In the genomic region with DNA sequence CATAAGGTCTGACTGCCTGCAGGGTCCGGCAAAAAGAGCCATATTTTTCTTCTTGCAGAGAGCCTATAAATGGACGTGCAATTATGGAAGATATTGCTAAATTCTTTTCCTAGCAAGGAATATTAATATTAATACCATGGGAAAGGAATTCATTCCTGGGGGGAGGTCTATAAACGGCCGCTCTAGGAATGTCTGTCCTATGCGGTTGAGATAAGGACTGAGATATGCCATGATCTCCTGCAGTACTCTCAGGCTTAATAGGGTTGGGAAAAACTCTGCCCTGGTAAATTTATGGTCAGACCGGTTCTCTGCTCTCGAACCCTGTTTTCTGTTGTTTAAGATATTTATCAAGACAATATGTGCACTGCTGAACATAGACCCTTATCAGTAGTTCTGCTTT, we compare ENCODE assay signal across 1 cellular context.
TF ChIP-seq lines count a peak whose summit lies in the region.
"Not testable (repeated sequence)": the region's sequence is repeated elsewhere in the genome, so short reads cannot be mapped to it uniquely, and the experiment has no call there.

No MANE protein-coding gene starts in this region.

TF ChIP-seq in K562, 482 proteins besides CTCF, POLR2A, EP300 and RAD21:
- TF ChIP-seq, protein P1, sequence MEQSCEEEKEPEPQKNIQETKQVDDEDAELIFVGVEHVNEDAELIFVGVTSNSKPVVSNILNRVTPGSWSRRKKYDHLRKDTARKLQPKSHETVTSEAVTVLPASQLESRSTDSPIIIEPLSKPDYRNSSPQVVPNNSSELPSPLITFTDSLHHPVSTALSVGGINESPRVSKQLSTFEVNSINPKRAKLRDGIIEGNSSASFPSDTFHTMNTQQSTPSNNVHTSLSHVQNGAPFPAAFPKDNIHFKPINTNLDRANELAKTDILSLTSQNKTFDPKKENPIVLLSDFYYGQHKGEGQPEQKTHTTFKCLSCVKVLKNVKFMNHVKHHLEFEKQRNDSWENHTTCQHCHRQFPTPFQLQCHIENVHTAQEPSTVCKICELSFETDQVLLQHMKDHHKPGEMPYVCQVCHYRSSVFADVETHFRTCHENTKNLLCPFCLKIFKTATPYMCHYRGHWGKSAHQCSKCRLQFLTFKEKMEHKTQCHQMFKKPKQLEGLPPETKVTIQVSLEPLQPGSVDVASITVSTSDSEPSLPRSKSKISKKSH (CRISPR knock-in tag; IDR thresholded peaks at IDR 0.05): peak; percentile 96
- TF ChIP-seq CBX1 (IDR thresholded peaks at IDR 0.05; ENCODE audit: low read depth) (peak; percentile 76; the same call in 1 of the 2 replicates), ZNF445 (CRISPR knock-in tag; IDR thresholded peaks at IDR 0.05; ENCODE audit: low read depth) (0 out of 2 replicates have a peak, but pooled peaks have one; percentile 19), CBX3 (IDR thresholded peaks at IDR 0.05; ENCODE audit: borderline replicate concordance in 1 of 2, low read length in 2 of 2) (peak in 1 of 2 experiments; percentile 69; a peak in 1 of 3 replicates), JUN (IDR thresholded peaks at IDR 0.05; ENCODE audit: borderline replicate concordance, low read depth, low read length) (0 out of 2 replicates have a peak, but pooled peaks have one; percentile 20), CBX5 (IDR thresholded peaks at IDR 0.05; ENCODE audit: borderline replicate concordance, low read depth) (peak; percentile 92)
- not testable (repeated sequence) for TF ChIP-seq JUN (CRISPR knock-in tag; IDR thresholded peaks at IDR 0.05; ENCODE audit: borderline replicate concordance)
